8 cellular contexts compared by ENCODE assay signal in the genomic region with DNA sequence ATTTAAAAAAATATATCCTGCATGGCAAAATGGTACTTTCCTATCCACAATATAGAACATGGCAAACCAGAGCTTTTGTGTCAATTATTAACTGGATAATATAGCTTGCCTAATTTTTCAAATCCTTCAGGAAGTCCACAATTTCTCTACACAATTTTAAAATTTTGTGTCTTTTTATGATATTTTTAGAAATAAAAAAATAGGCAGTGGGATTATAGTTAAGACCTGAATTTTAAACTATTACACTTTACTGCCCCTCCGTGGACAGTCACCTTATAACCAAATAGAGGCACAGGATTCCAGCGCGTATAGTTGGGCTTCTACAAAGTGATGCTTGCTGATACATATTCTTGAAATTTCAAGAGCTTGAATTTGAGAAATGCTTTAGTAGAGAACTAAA. TPM values are rescaled to one million over a fixed set of nuclear protein-coding genes. Genes with fewer than 3 reads are reported as not detected.
DNase-seq lines count a peak whose midpoint lies in the region; ATAC-seq and TF ChIP-seq lines count a peak whose summit lies in the region.

No MANE protein-coding gene starts in this region.

- no peak overlapping the region for H3K27ac Mint-ChIP-seq in activated T-helper 2 cell treated with anti-CD3 and anti-CD28 coated beads, Interferon-gamma antibody, Interleukin-2, Interleukin-4, amounts not matched to agents 10 μg/mL and 5 μg/mL and 100 μg/mL, durations not matched to agents 14 hours and 24 hours and 36 hours

- H2AFZ ChIP-seq in smooth muscle cell (ENCODE audit: low read depth): no peak overlapping the region

- TF ChIP-seq CTCF in smooth muscle cell (IDR thresholded peaks at IDR 0.05; ENCODE audit: borderline replicate concordance, insufficient read depth, poor library complexity, severe bottlenecking): peak; percentile 52

- H3K27me3 Mint-ChIP-seq in activated T-helper 2 cell treated with anti-CD3 and anti-CD28 coated beads, Interferon-gamma antibody, Interleukin-2, Interleukin-4, amounts not matched to agents 10 μg/mL and 5 μg/mL and 100 μg/mL, durations not matched to agents 14 hours and 24 hours and 36 hours (ENCODE audit: low read depth): no peaks in the 10 kb centered on the region

- H3F3A ChIP-seq in smooth muscle cell (ENCODE audit: low read depth): peaks cover 17% of the 10 kb centered on the region

- in situ Hi-C loops in G401 (cut with HindIII; ENCODE audit: low sequenced_read_pairs): no loop called here

- H3K4me2 ChIP-seq in smooth muscle cell: no peak overlapping the region

- H3K4me1 Mint-ChIP-seq in activated T-helper 2 cell treated with anti-CD3 and anti-CD28 coated beads, Interferon-gamma antibody, Interleukin-2, Interleukin-4, amounts not matched to agents 10 μg/mL and 5 μg/mL and 100 μg/mL, durations not matched to agents 14 hours and 24 hours and 36 hours (ENCODE audit: low read depth): peaks cover 22% of the 10 kb centered on the region

- peaks cover 7% of the 10 kb centered on the region for H3K4me1 ChIP-seq in smooth muscle cell (ENCODE audit: low read depth)

- H3K9me3 ChIP-seq in smooth muscle cell (replicated peaks; ENCODE audit: low read depth): no peaks in the 10 kb centered on the region

- ATAC-seq in GM21825 (IDR thresholded peaks at IDR 0.05; ENCODE audit: unreplicated experiment) (no peak), GM18858 (IDR thresholded peaks at IDR 0.05; ENCODE audit: unreplicated experiment) (no peak)

- 9% methylated on average over 3 of the region's 3 CpGs for WGBS in smooth muscle cell (ENCODE audit: low lambda C conversion rate)

- H3K27me3 ChIP-seq in smooth muscle cell (ENCODE audit: low read depth): peaks cover 6% of the 10 kb centered on the region

- no peaks in the 10 kb centered on the region for H3K79me2 ChIP-seq in smooth muscle cell (ENCODE audit: low read depth)

- H3K27ac ChIP-seq in smooth muscle cell (ENCODE audit: low read depth): no peak overlapping the region

- no peaks in the 10 kb centered on the region for H3K9me3 Mint-ChIP-seq in activated T-helper 2 cell treated with anti-CD3 and anti-CD28 coated beads, Interferon-gamma antibody, Interleukin-2, Interleukin-4, amounts not matched to agents 10 μg/mL and 5 μg/mL and 100 μg/mL, durations not matched to agents 14 hours and 24 hours and 36 hours

- H3K36me3 Mint-ChIP-seq in activated T-helper 2 cell treated with anti-CD3 and anti-CD28 coated beads, Interferon-gamma antibody, Interleukin-2, Interleukin-4, amounts not matched to agents 10 μg/mL and 5 μg/mL and 100 μg/mL, durations not matched to agents 14 hours and 24 hours and 36 hours (ENCODE audit: low read depth): peaks cover 3% of the 10 kb centered on the region

- no peaks in the 10 kb centered on the region for H3K36me3 ChIP-seq in smooth muscle cell (ENCODE audit: low read depth)

- intact Hi-C loops in activated T-helper 2 cell treated with anti-CD3 and anti-CD28 coated beads, Interferon-gamma antibody, Interleukin-2, Interleukin-4, amounts not matched to agents 10 μg/mL and 5 μg/mL and 100 μg/mL, durations not matched to agents 14 hours and 24 hours and 36 hours (cut with micrococcal nuclease): loop anchor here (5.0 to 10.0 kb wide), 4 partner anchors 90 to 520 kb away; a partner anchor contains a TSS

- DNase-seq in A172 (ENCODE audit: low spot score): peak; percentile 4
- DNase-seq in G401 (ENCODE audit: low spot score): peak; percentile 83
- DNase-seq in NCI-H2227 (lab: John Stamatoyannopoulos, UW; ENCODE audit: unreplicated experiment): peak; percentile 25
- peak; percentile 18 for DNase-seq in activated T-helper 2 cell treated with anti-CD3 and anti-CD28 coated beads, Interferon-gamma antibody, Interleukin-2, Interleukin-4, amounts not matched to agents 10 μg/mL and 5 μg/mL and 100 μg/mL, durations not matched to agents 14 hours and 24 hours and 36 hours (ENCODE audit: low spot score)
- peak; percentile 55 for DNase-seq in glomerular visceral epithelial cell (ENCODE audit: extremely low spot score)
- DNase-seq in smooth muscle cell (lab: John Stamatoyannopoulos, UW; ENCODE audit: unreplicated experiment): no peak

- H3K9ac ChIP-seq in smooth muscle cell (ENCODE audit: low read depth): no peak overlapping the region

- H3K4me3 ChIP-seq in smooth muscle cell: no peak overlapping the region

- H4K20me1 ChIP-seq in smooth muscle cell (ENCODE audit: low read depth): no peaks in the 10 kb centered on the region

- no peak overlapping the region for H3K4me3 Mint-ChIP-seq in activated T-helper 2 cell treated with anti-CD3 and anti-CD28 coated beads, Interferon-gamma antibody, Interleukin-2, Interleukin-4, amounts not matched to agents 10 μg/mL and 5 μg/mL and 100 μg/mL, durations not matched to agents 14 hours and 24 hours and 36 hours (ENCODE audit: low read depth)

RNA-seq across cellular contexts. Expression of a gene that starts 2.1 kb away (rescaled TPM):
- 0.10 and 0.28 TPM in 2 replicates for total RNA-seq in A172 (2014; rRNA removed; shearing (Covaris generic))
- total RNA-seq in G401 (2014; rRNA removed; shearing (Covaris generic)): 4.0 and 107 TPM in 2 replicates
- total RNA-seq in activated T-helper 2 cell treated with anti-CD3 and anti-CD28 coated beads, Interferon-gamma antibody, Interleukin-2, Interleukin-4, amounts not matched to agents 10 μg/mL and 5 μg/mL and 100 μg/mL, durations not matched to agents 14 hours and 24 hours and 36 hours: 10.8 and 13.6 TPM in 2 replicates
- total RNA-seq in smooth muscle cell: 0.13 and 0.81 TPM in 2 replicates
- polyA plus RNA-seq in smooth muscle cell: 0.77 and 1.1 TPM in 2 replicates
